Comparison of ENCODE assay signal across 26 cellular contexts in genomic region chr2:174974131-174974530, GRCh38. TPM values are rescaled to one million over a fixed set of nuclear protein-coding genes. Genes with fewer than 3 reads are reported as not detected.
DNase-seq lines count a peak whose midpoint lies in the region; ATAC-seq and TF ChIP-seq lines count a peak whose summit lies in the region.
"Had no signal": no experiment of that assay in that cellular context is flagged by ENCODE, and none has a peak within 500 bp of the region (broad histone marks: within the 10 kb centered on the region; RNA-seq: fewer than 3 reads in every experiment).

No MANE protein-coding gene starts in this region.

- H3K4me3 ChIP-seq in RWPE2 (ENCODE audit: severe bottlenecking) (no peak overlapping the region), skeletal muscle satellite cell (ENCODE audit: low read length) (no peak overlapping the region)
- H3K4me3 ChIP-seq: PC-9, SK-N-MC had no signal

- ATAC-seq in RWPE2 (ENCODE audit: low read depth), result no peak
- ATAC-seq: CD8-positive, alpha-beta T cell had no signal

- H3K9me3 ChIP-seq in RWPE2 (ENCODE audit: severe bottlenecking), result no peaks in the 10 kb centered on the region
- H3K9me3 ChIP-seq in skeletal muscle satellite cell (replicated peaks; ENCODE audit: low read length), result no peaks in the 10 kb centered on the region

- no peaks in the 10 kb centered on the region; the same call in 1 of the 2 replicates for H3K36me3 ChIP-seq in RWPE2 (ENCODE audit: low read depth)
- H3K36me3 ChIP-seq in skeletal muscle satellite cell (ENCODE audit: insufficient read depth, low read length), result no peaks in the 10 kb centered on the region

- no peak for TF ChIP-seq CTCF in RWPE2 (IDR thresholded peaks at IDR 0.05; ENCODE audit: poor library complexity, severe bottlenecking)

- in situ Hi-C loops in Caki2 (cut with HindIII; ENCODE audit: low pct_unique_long_range_greater_than_20kb, low sequenced_read_pairs), result loop anchor here (5.0 kb wide), 1 partner anchor 202 kb away; no protein-coding TSS in a partner anchor

- peak overlapping the region; percentile 35 for H3K4me2 ChIP-seq in skeletal muscle satellite cell (ENCODE audit: low read length)
- H3K4me2 ChIP-seq: KMS-11, PC-9 had no signal

- DNase-seq in Caki2 (ENCODE audit: low read depth) (peak; percentile 39), RWPE2 (ENCODE audit: low spot score) (no peak), kidney tubule cell (ENCODE audit: low spot score) (peak; percentile 29), COLO829 (ENCODE audit: low spot score) (no peak), dermis blood vessel endothelial cell (no peak), NCI-H128 (lab: John Stamatoyannopoulos, UW; ENCODE audit: unreplicated experiment) (no peak)
- DNase-seq: AML-193; Calu3; CD8-positive, alpha-beta T cell; DMS79 treated with DMSO at 0.1 percent for 48 hours; GOT3; HCEC 1CT; NCI-H1048; NCI-H1417 treated with DMSO at 0.1 percent for 48 hours; NCI-H1694 treated with DMSO at 0.1 percent for 48 hours; NCI-H2081 treated with DMSO at 0.1 percent for 48 hours; NCI-H446; NCI-H524 treated with DMSO at 0.1 percent for 48 hours; NCI-H82; PC-9; RPMI8226; SHP77 treated with DMSO at 0.1 percent for 48 hours had no signal

- no peaks in the 10 kb centered on the region for H3K27me3 ChIP-seq in RWPE2 (ENCODE audit: insufficient read depth, poor library complexity, severe bottlenecking)
- no peaks in the 10 kb centered on the region for H3K27me3 ChIP-seq in skeletal muscle satellite cell (ENCODE audit: control insufficient read depth, insufficient read depth, low read length)

- H3K9ac ChIP-seq in skeletal muscle satellite cell (ENCODE audit: low read depth, low read length), result peak overlapping the region; percentile 52
- H3K9ac ChIP-seq: KMS-11 had no signal

- H3K27ac ChIP-seq in RWPE2 (ENCODE audit: poor library complexity, severe bottlenecking), result peak overlapping the region; percentile 87
- H3K27ac ChIP-seq: C4-2B, KMS-11, PC-9 had no signal

- H3K4me1 ChIP-seq in RWPE2 (ENCODE audit: insufficient read depth, poor library complexity, severe bottlenecking), result peaks cover 17% of the 10 kb centered on the region
- peaks cover 39% of the 10 kb centered on the region for H3K4me1 ChIP-seq in skeletal muscle satellite cell (ENCODE audit: control insufficient read depth, insufficient read depth, low read length)

RNA-seq across cellular contexts. Expression of gene CHN1, which starts 31.1 kb away (rescaled TPM):
- total RNA-seq in Caki2 (2014; rRNA removed; shearing (Covaris generic); ENCODE audit: low replicate concordance), result 8.8 and 52.7 TPM in 2 replicates
- total RNA-seq in skeletal muscle satellite cell (2012; rRNA removed), result 13.7 and 23.2 TPM in 2 replicates
- total RNA-seq in dermis blood vessel endothelial cell, result 17.1 and 18.5 TPM in 2 replicates

Comparison
In these comparisons a context has a peak if more than half of its experiments do, and no peak if none do; other contexts are left out.
1. DNase-seq: peak in Caki2 (single experiment) and kidney tubule cell (single experiment); none in RWPE2 (single experiment), COLO829 (single experiment), dermis blood vessel endothelial cell (single experiment) and NCI-H128 (single experiment).